29 cellular contexts compared by ENCODE assay signal in the genomic region with DNA sequence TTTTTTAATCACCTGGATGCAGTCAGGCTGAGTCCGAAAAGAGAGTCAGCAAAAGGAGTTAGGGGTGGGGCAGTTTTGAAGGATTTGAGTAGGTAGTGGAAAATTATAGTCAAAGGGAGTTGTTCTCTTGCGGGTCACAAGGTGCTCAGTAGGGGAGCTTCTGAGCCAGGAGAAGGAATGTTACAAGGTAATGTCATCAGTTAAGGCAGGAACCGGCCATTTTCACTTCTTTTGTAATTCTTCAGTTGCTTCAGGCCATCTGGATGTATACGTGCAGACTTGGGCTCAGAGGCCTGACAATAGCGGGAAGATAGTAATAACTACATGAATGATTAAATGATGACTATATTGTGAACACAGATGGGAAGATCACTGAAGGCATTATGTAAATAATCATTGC. TPM values are rescaled to one million over a fixed set of nuclear protein-coding genes. Genes with fewer than 3 reads are reported as not detected.
DNase-seq lines count a peak whose midpoint lies in the region; ATAC-seq, FAIRE-seq and TF ChIP-seq lines count a peak whose summit lies in the region.
"Had no signal": no experiment of that assay in that cellular context is flagged by ENCODE, and none has a peak within 500 bp of the region (broad histone marks: within the 10 kb centered on the region; RNA-seq: fewer than 3 reads in every experiment).

No MANE protein-coding gene starts in this region.

- CTCF ChIA-PET in HepG2 (lab: Yijun Ruan, JAX; ENCODE audit: low intra/inter-chr PET ratio, low total read pairs): no interaction called here

- no peak for TF ChIP-seq POLR2A in HepG2 (IDR thresholded peaks at IDR 0.05; ENCODE audit: insufficient read depth in 1 of 2, low read depth in 2 of 2, low read length in 2 of 2)
- no peak for TF ChIP-seq POLR2A in right lobe of liver (IDR thresholded peaks at IDR 0.05)
- no peak for TF ChIP-seq POLR2A in sigmoid colon (IDR thresholded peaks at IDR 0.05)
- TF ChIP-seq POLR2A in uterus (IDR thresholded peaks at IDR 0.05): no peak

- no peak for FAIRE-seq in HepG2 (lab: Jason Lieb, UNC)

- no peak overlapping the region for H3K9ac ChIP-seq in HepG2 (ENCODE audit: insufficient read depth, low read depth, low read length)
- H3K9ac ChIP-seq: neural progenitor cell, parathyroid adenoma had no signal

- H3K4me3 ChIP-seq in HepG2 (replicated peaks in 1 of 3; ENCODE audit: insufficient read depth in 1 of 3, low read depth in 2 of 3, low read length in 3 of 3): no peak overlapping the region
- no peak overlapping the region for H3K4me3 ChIP-seq in right lobe of liver
- H3K4me3 ChIP-seq in RWPE2 (ENCODE audit: severe bottlenecking): no peak overlapping the region
- no peak overlapping the region for H3K4me3 ChIP-seq in sigmoid colon
- no peak overlapping the region for H3K4me3 ChIP-seq in uterus
- H3K4me3 ChIP-seq: lung, neural progenitor cell, Peyer's patch, SJCRH30, upper lobe of left lung had no signal

- in situ Hi-C loops in HepG2 (cut with HindIII; ENCODE audit: extremely low pct_ligation_motif_present, low pct_unique_long_range_greater_than_20kb): no loop called here

- 96% methylated on average over 5 of the region's 5 CpGs for WGBS in HepG2 (ENCODE audit: low lambda C conversion rate)
- 94% methylated on average over 5 of the region's 5 CpGs for WGBS in right lobe of liver (ENCODE audit: insufficient coverage, low coverage, low lambda C conversion rate, missing lambda C conversion rate)
- 96 to 98% methylated on average over 5 of the region's 5 CpGs for WGBS in sigmoid colon, 2 donors

- POLR2A ChIA-PET in HepG2 (lab: Yijun Ruan, JAX): no interaction called here

- no peak overlapping the region for H3K4me2 ChIP-seq in HepG2 (ENCODE audit: low read depth, low read length)
- H3K4me2 ChIP-seq: neural progenitor cell had no signal

- no peak for TF ChIP-seq RAD21 in HepG2 (CRISPR knock-in tag; IDR thresholded peaks at IDR 0.05)

- peaks cover 93% of the 10 kb centered on the region for H3K79me2 ChIP-seq in HepG2 (ENCODE audit: insufficient read depth, low read length)

- intact Hi-C loops in HepG2 (cut with micrococcal nuclease; ENCODE audit: unreplicated experiment): no loop called here
- intact Hi-C loops in right lobe of liver (cut with DNase I): no loop called here
- intact Hi-C loops in sigmoid colon (cut with DNase I): loop anchor here (10.0 kb wide), 1 partner anchor 806 kb away; no protein-coding TSS in a partner anchor
- intact Hi-C loops in uterus (cut with DNase I; ENCODE audit: low total_unique reads): no loop called here

- peaks cover 52% of the 10 kb centered on the region for H3K4me1 ChIP-seq in HepG2 (ENCODE audit: insufficient read depth, low read length)
- H3K4me1 ChIP-seq in right lobe of liver: peaks cover 0 to 60% (median 13%) of the 10 kb centered on the region in 4 donors
- peaks cover 20% of the 10 kb centered on the region for H3K4me1 ChIP-seq in RWPE2 (ENCODE audit: insufficient read depth, poor library complexity, severe bottlenecking)
- H3K4me1 ChIP-seq in sigmoid colon: peaks cover 0 to 44% (median 27%) of the 10 kb centered on the region in 4 donors
- peaks cover 3 to 4% of the 10 kb centered on the region in 2 donors for H3K4me1 ChIP-seq in uterus
- H3K4me1 ChIP-seq: SJCRH30 had no signal

- peaks cover 47% of the 10 kb centered on the region for H4K20me1 ChIP-seq in HepG2 (ENCODE audit: insufficient read depth, low read length)

- H3K36me3 ChIP-seq in HepG2 (replicated peaks in 1 of 2; ENCODE audit: control insufficient read depth in 1 of 2, insufficient read depth in 2 of 2, low read length in 2 of 2) (peaks cover 0 to 3% of the 10 kb centered on the region in 2 experiments; a peak in 3 of 5 replicates), right lobe of liver (no peaks in the 10 kb centered on the region), RWPE2 (ENCODE audit: low read depth) (peaks cover 34% of the 10 kb centered on the region), sigmoid colon (peaks cover 0 to 6% (median 0%) of the 10 kb centered on the region in 4 donors), uterus (no peaks in the 10 kb centered on the region)
- H3K36me3 ChIP-seq: Peyer's patch, SJCRH30 had no signal

- no peaks in the 10 kb centered on the region for H3K27me3 ChIP-seq in HepG2 (ENCODE audit: control insufficient read depth in 1 of 2, insufficient read depth in 2 of 2, low read length in 2 of 2)
- H3K27me3 ChIP-seq in right lobe of liver: no peaks in the 10 kb centered on the region
- H3K27me3 ChIP-seq in RWPE2 (ENCODE audit: insufficient read depth, poor library complexity, severe bottlenecking): peaks cover 3% of the 10 kb centered on the region
- no peaks in the 10 kb centered on the region for H3K27me3 ChIP-seq in sigmoid colon
- no peaks in the 10 kb centered on the region for H3K27me3 ChIP-seq in uterus
- H3K27me3 ChIP-seq: neural progenitor cell, Peyer's patch, SJCRH30, upper lobe of left lung had no signal

- DNase-seq in HepG2 (ENCODE audit: low spot score) (no peak), right lobe of liver (no peak), RWPE2 (ENCODE audit: low spot score) (no peak), epithelial cell of prostate (ENCODE audit: low read depth, low spot score) (no peak), DMS 273 treated with DMSO at 0.1 percent for 48 hours (lab: John Stamatoyannopoulos, UW) (no peak), COLO829 (ENCODE audit: low spot score) (no peak), sigmoid colon (no peak), uterus (no peak)
- DNase-seq: activated CD4-positive, alpha-beta T cell treated with anti-CD3 and anti-CD28 coated beads, Interleukin-2, amount 50 U/mL, for 48 hours; activated CD4-positive, CD25-positive, alpha-beta regulatory T cell; activated CD8-positive, alpha-beta memory T cell treated with anti-CD3 and anti-CD28 coated beads, Interleukin-2, amount 50 U/mL, for 48 hours; cerebellar nuclear complex; DMS79 treated with DMSO at 0.1 percent for 48 hours; head of caudate nucleus; NCI-H1092; NCI-H187 treated with DMSO at 0.1 percent for 48 hours; NCI-H2171 treated with DMSO at 0.1 percent for 48 hours; NCI-H524; NK-92 treated with Interleukin-12 subunit alpha and Interleukin-12 subunit beta, amount 100 ng/mL, for 24 hours; Peyer's patch; right cardiac atrium; SJCRH30; stimulated activated CD4-positive, alpha-beta T cell treated with anti-CD3 and anti-CD28 coated beads, Interleukin-4, amount 100 ng/mL, for 24 hours; substantia nigra; upper lobe of left lung had no signal

- BruUV-seq in HepG2 (replicated peaks; lab: Mats Ljungman, UMichigan): no TSS peak

- ATAC-seq in HepG2: no peak
- no peak for ATAC-seq in right lobe of liver
- ATAC-seq in RWPE2 (ENCODE audit: low read depth): peak; percentile 48; the same call in 2 of the 3 replicates
- ATAC-seq: right cardiac atrium; stimulated activated effector memory CD8-positive, alpha-beta T cell treated with anti-CD3 and anti-CD28 coated beads, Interleukin-12 subunit alpha, Interleukin-12 subunit beta, amount 100 ng/mL, for 72 hours had no signal

- H2AFZ ChIP-seq in HepG2 (ENCODE audit: low read length): no peak overlapping the region
- H2AFZ ChIP-seq: neural progenitor cell, parathyroid adenoma had no signal

- no peak for TF ChIP-seq CTCF in HepG2 (CRISPR knock-in tag; IDR thresholded peaks at IDR 0.05)
- no peak for TF ChIP-seq CTCF in right lobe of liver (IDR thresholded peaks at IDR 0.05)
- TF ChIP-seq CTCF in RWPE2 (IDR thresholded peaks at IDR 0.05; ENCODE audit: poor library complexity, severe bottlenecking): no peak
- TF ChIP-seq CTCF in sigmoid colon (IDR thresholded peaks at IDR 0.05): no peak
- TF ChIP-seq CTCF in uterus (IDR thresholded peaks at IDR 0.05): no peak

- no peak overlapping the region for H3K27ac ChIP-seq in HepG2 (ENCODE audit: extremely low read length, insufficient read depth, low read length)
- no peak overlapping the region for H3K27ac ChIP-seq in right lobe of liver
- peak overlapping the region; percentile 20 for H3K27ac ChIP-seq in RWPE2 (ENCODE audit: poor library complexity, severe bottlenecking)
- peak overlapping the region; percentile 79 for H3K27ac ChIP-seq in epithelial cell of prostate
- no peak overlapping the region for H3K27ac ChIP-seq in sigmoid colon
- no peak overlapping the region for H3K27ac ChIP-seq in uterus
- H3K27ac ChIP-seq: neural progenitor cell, parathyroid adenoma, Peyer's patch, SJCRH30 had no signal

- no peaks in the 10 kb centered on the region for H3K9me3 ChIP-seq in HepG2 (ENCODE audit: low read length)
- H3K9me3 ChIP-seq in right lobe of liver: no peaks in the 10 kb centered on the region
- H3K9me3 ChIP-seq in RWPE2 (ENCODE audit: severe bottlenecking): no peaks in the 10 kb centered on the region
- H3K9me3 ChIP-seq in sigmoid colon: no peaks in the 10 kb centered on the region
- H3K9me3 ChIP-seq in uterus: no peaks in the 10 kb centered on the region
- H3K9me3 ChIP-seq: Peyer's patch, SJCRH30, upper lobe of left lung had no signal

- TF ChIP-seq EP300 in HepG2 (IDR thresholded peaks at IDR 0.05; ENCODE audit: low read depth in 2 of 2, low read length in 2 of 2) (no peak), HepG2 (CRISPR knock-in tag; IDR thresholded peaks at IDR 0.05; ENCODE audit: borderline replicate concordance) (no peak), sigmoid colon (IDR thresholded peaks at IDR 0.05) (no peak)

RNA-seq across cellular contexts. Expression of gene SC5D, which starts 6.2 kb away (rescaled TPM):
- 48.6 and 84.4 TPM in 2 replicates for total RNA-seq in HepG2 (2016; rRNA removed; fragmentation: Illumina TruSeq; extraction: Trizol)
- 9.4 and 11.7 TPM in 2 replicates for total RNA-seq in HepG2 (2016; cell fraction: cytosol; rRNA removed; fragmentation: Illumina TruSeq; extraction: Trizol; ENCODE audit: low read depth)
- total RNA-seq in HepG2 (2016; cell fraction: insoluble cytoplasmic fraction; rRNA removed; fragmentation: Illumina TruSeq; extraction: Trizol): 49.0 and 80.4 TPM in 2 replicates
- total RNA-seq in HepG2 (2016; cell fraction: membrane; rRNA removed; fragmentation: Illumina TruSeq; extraction: Trizol): 18.2 and 23.9 TPM in 2 replicates
- 88.0 and 105 TPM in 2 replicates for total RNA-seq in HepG2 (2016; cell fraction: nucleus; rRNA removed; fragmentation: Illumina TruSeq; extraction: Trizol)
- polyA plus RNA-seq in HepG2 (2011; rRNA removed): 155 and 186 TPM in 2 replicates
- 29.9 and 67.8 TPM in 2 replicates for polyA plus RNA-seq in HepG2 (2011; cell fraction: cytosol; rRNA removed)
- 12.9 and 36.4 TPM in 2 replicates for polyA plus RNA-seq in HepG2 (2011; cell fraction: nucleus; rRNA removed)
- 147 and 186 TPM in 2 replicates for polyA plus RNA-seq in HepG2 (2012)
- 8.7 and 9.0 TPM in 2 replicates for polyA plus RNA-seq in HepG2 (2016; cell fraction: cytosol; fragmentation: Illumina TruSeq; extraction: Trizol; ENCODE audit: low read depth)
- polyA plus RNA-seq in HepG2 (2016; cell fraction: insoluble cytoplasmic fraction; fragmentation: Illumina TruSeq; extraction: Trizol; ENCODE audit: low read depth): 58.1 and 58.6 TPM in 2 replicates
- 16.3 and 18.5 TPM in 2 replicates for polyA plus RNA-seq in HepG2 (2016; cell fraction: membrane; fragmentation: Illumina TruSeq; extraction: Trizol; ENCODE audit: low read depth)
- polyA plus RNA-seq in HepG2 (2016; cell fraction: nucleus; fragmentation: Illumina TruSeq; extraction: Trizol; ENCODE audit: insufficient read depth, low read depth): 135 and 141 TPM in 2 replicates
- polyA minus RNA-seq in HepG2 (2011; rRNA and poly(A)+ RNA removed; ENCODE audit: low replicate concordance): 28.6 and 108 TPM in 2 replicates
- 100 and 145 TPM in 2 replicates for polyA minus RNA-seq in HepG2 (2011; cell fraction: cytosol; rRNA and poly(A)+ RNA removed)
- 50.2 and 78.9 TPM in 2 replicates for polyA minus RNA-seq in HepG2 (2011; cell fraction: nucleus; rRNA and poly(A)+ RNA removed)
- 100 to 1,000 TPM in 2 of 6 experiments, 10 to 100 TPM in 4; 58.9 to 126 (median 82.1) TPM for total RNA-seq in right lobe of liver
- total RNA-seq in sigmoid colon: 10 to 100 TPM; 25.5 to 33.5 (median 29.1) TPM
- 10 to 100 TPM in 2 of 3 donors, 1 to 10 TPM in 1; 6.0 to 27.2 (median 15.5) TPM for polyA plus RNA-seq in sigmoid colon
- total RNA-seq in uterus: 10 to 100 TPM in 3 of 4 donors, 1 to 10 TPM in 1; 7.7 to 56.0 (median 23.1) TPM

Comparison
In these comparisons a context has a peak if more than half of its experiments do, and no peak if none do; other contexts are left out.
1. H3K27ac ChIP-seq: peak in RWPE2 (single experiment) and epithelial cell of prostate (single experiment); none in HepG2 (single experiment), right lobe of liver (0 of 3), sigmoid colon (0 of 4) and uterus (0 of 2).